ENCODE assay signal across 22 cellular contexts in the genomic region with DNA sequence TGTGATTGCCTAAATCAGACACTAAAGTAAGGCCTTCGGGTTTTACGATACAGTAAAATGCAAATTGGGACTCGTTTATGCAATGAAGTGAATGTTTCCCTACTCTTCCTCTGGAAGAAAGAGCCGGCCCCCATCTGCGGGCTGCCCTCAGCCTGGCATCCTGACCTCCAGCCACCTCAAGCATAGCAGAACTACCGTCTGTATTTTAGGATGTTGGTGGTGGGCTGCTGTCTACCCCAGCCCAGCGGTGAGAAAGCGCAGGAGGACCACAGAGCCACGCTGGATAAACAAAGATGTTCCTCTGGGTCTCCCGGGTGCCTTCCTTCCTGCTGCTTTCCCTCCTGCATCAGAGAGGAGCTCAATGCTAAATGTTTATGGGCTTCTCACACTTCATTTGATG.
DNase-seq lines count a peak whose midpoint lies in the region; ATAC-seq and TF ChIP-seq lines count a peak whose summit lies in the region.
"Had no signal": no experiment of that assay in that cellular context is flagged by ENCODE, and none has a peak within 500 bp of the region (broad histone marks: within the 10 kb centered on the region; RNA-seq: fewer than 3 reads in every experiment).

No MANE protein-coding gene starts in this region.

- no peak overlapping the region for H3K4me3 Mint-ChIP-seq in endodermal cell
- H3K4me3 Mint-ChIP-seq in immature natural killer cell, result no peak overlapping the region
- H3K4me3 Mint-ChIP-seq: CD14-positive monocyte; CD8-positive, alpha-beta memory T cell had no signal

- H3K36me3 Mint-ChIP-seq in endodermal cell (ENCODE audit: low read depth) (no peaks in the 10 kb centered on the region), immature natural killer cell (no peaks in the 10 kb centered on the region)

- H3K27me3 Mint-ChIP-seq in endodermal cell (ENCODE audit: insufficient read depth) (no peaks in the 10 kb centered on the region), immature natural killer cell (ENCODE audit: low read depth in 3 of 3) (no peaks in the 10 kb centered on the region)

- H3K4me3 ChIP-seq in endodermal cell (ENCODE audit: low read length) (no peak overlapping the region), sigmoid colon (no peak overlapping the region), upper lobe of right lung (no peak overlapping the region)
- H3K4me3 ChIP-seq: A549, GM12878, GM23248, HAP-1 had no signal

- H3K9ac ChIP-seq in endodermal cell (ENCODE audit: extremely low read depth, low read length, poor library complexity, severe bottlenecking), result no peak overlapping the region
- H3K9ac ChIP-seq: GM23248 had no signal

- no peak overlapping the region for H3K27ac Mint-ChIP-seq in endodermal cell
- H3K27ac Mint-ChIP-seq in immature natural killer cell, result no peak overlapping the region
- H3K27ac Mint-ChIP-seq: CD14-positive monocyte had no signal

- ATAC-seq in activated CD4-positive, CD25-positive, alpha-beta regulatory T cell treated with anti-CD3 and anti-CD28 coated beads, Interleukin-2, amount 50 U/mL, for 24 hours, result no peak
- ATAC-seq in upper lobe of right lung, result no peak
- ATAC-seq: A549, GM12878, HepG2 had no signal

- WGBS in endodermal cell (ENCODE audit: insufficient coverage in 1 of 2, insufficient read length in 1 of 2), 2 experiments, result 95% methylated on average over 7 to 10 of the region's 10 CpGs
- WGBS in sigmoid colon, 2 donors, result 51 to 74% methylated on average over 10 of the region's 10 CpGs

- DNase-seq in activated CD4-positive, CD25-positive, alpha-beta regulatory T cell treated with anti-CD3 and anti-CD28 coated beads, Interleukin-2, amount 50 U/mL, for 72 hours, result peak; percentile 13
- DNase-seq in endodermal cell (peak; percentile 15), sigmoid colon (peak; percentile 21), upper lobe of right lung (peak; percentile 30), immature natural killer cell (no peak), CD1c-positive myeloid dendritic cell (ENCODE audit: extremely low spot score) (no peak)
- DNase-seq in activated T-cell treated with anti-CD3 and anti-CD28 coated beads, Interleukin-2, amount 50 U/mL, for 1 hour, result no peak
- DNase-seq: AML-193; CD8-positive, alpha-beta memory T cell; COR-L47; DMS 273 treated with DMSO at 0.1 percent for 48 hours; DMS53; DND-41; EL; GM23248 had no signal

- H3K4me1 Mint-ChIP-seq in endodermal cell (peaks cover 29% of the 10 kb centered on the region), immature natural killer cell (peaks cover 0 to 2% of the 10 kb centered on the region in 2 donors)
- H3K4me1 Mint-ChIP-seq: CD14-positive monocyte; CD8-positive, alpha-beta memory T cell had no signal

- TF ChIP-seq CTCF in endodermal cell (conservative IDR thresholded peaks at IDR 0.05) (no peak), sigmoid colon (IDR thresholded peaks at IDR 0.05) (no peak), upper lobe of right lung (IDR thresholded peaks at IDR 0.05) (no peak)

- H3K27ac ChIP-seq in endodermal cell (ENCODE audit: low read depth, low read length), result no peak overlapping the region
- H3K27ac ChIP-seq in sigmoid colon, result no peak overlapping the region
- no peak overlapping the region for H3K27ac ChIP-seq in upper lobe of right lung
- H3K27ac ChIP-seq: 22Rv1, A549, GM23248 had no signal

- no peaks in the 10 kb centered on the region for H3K36me3 ChIP-seq in endodermal cell (ENCODE audit: control insufficient read depth, insufficient read depth, low read length)
- H3K36me3 ChIP-seq in sigmoid colon, result no peaks in the 10 kb centered on the region
- H3K36me3 ChIP-seq in upper lobe of right lung, result no peaks in the 10 kb centered on the region
- H3K36me3 ChIP-seq: HAP-1 had no signal

- H3K9me3 ChIP-seq in endodermal cell (ENCODE audit: control insufficient read depth, low read length) (no peaks in the 10 kb centered on the region), sigmoid colon (no peaks in the 10 kb centered on the region), upper lobe of right lung (no peaks in the 10 kb centered on the region)
- H3K9me3 ChIP-seq: A549, HAP-1 had no signal

- TF ChIP-seq EP300 in sigmoid colon (IDR thresholded peaks at IDR 0.05), result no peak

- intact Hi-C loops in sigmoid colon (cut with DNase I), result no loop called here
- intact Hi-C loops in upper lobe of right lung (cut with DNase I), result no loop called here

- H3K4me1 ChIP-seq in endodermal cell (ENCODE audit: control insufficient read depth, insufficient read depth, low read length), result peaks cover 7% of the 10 kb centered on the region
- no peaks in the 10 kb centered on the region for H3K4me1 ChIP-seq in sigmoid colon
- H3K4me1 ChIP-seq in upper lobe of right lung, result no peaks in the 10 kb centered on the region
- H3K4me1 ChIP-seq: A549, HAP-1 had no signal

- no peak for TF ChIP-seq POLR2A in sigmoid colon (IDR thresholded peaks at IDR 0.05)

- H3K27me3 ChIP-seq in endodermal cell (ENCODE audit: control insufficient read depth, insufficient read depth, low read length, poor library complexity, severe bottlenecking) (no peaks in the 10 kb centered on the region), sigmoid colon (peaks cover 0 to 5% (median 0%) of the 10 kb centered on the region in 3 donors), upper lobe of right lung (no peaks in the 10 kb centered on the region)

- no peaks in the 10 kb centered on the region for H3K9me3 Mint-ChIP-seq in endodermal cell
- no peaks in the 10 kb centered on the region for H3K9me3 Mint-ChIP-seq in immature natural killer cell
- H3K9me3 Mint-ChIP-seq: CD8-positive, alpha-beta memory T cell had no signal

Comparison
In these comparisons a context has a peak if more than half of its experiments do, and no peak if none do; other contexts are left out.
1. DNase-seq: peak in activated CD4-positive, CD25-positive, alpha-beta regulatory T cell treated with anti-CD3 and anti-CD28 coated beads, Interleukin-2, amount 50 U/mL, for 72 hours (single experiment), endodermal cell (single experiment), sigmoid colon (single experiment) and upper lobe of right lung (single experiment); none in immature natural killer cell (0 of 3), activated T-cell treated with anti-CD3 and anti-CD28 coated beads, Interleukin-2, amount 50 U/mL, for 1 hour (single experiment) and CD1c-positive myeloid dendritic cell (single experiment).